In the genomic region with DNA sequence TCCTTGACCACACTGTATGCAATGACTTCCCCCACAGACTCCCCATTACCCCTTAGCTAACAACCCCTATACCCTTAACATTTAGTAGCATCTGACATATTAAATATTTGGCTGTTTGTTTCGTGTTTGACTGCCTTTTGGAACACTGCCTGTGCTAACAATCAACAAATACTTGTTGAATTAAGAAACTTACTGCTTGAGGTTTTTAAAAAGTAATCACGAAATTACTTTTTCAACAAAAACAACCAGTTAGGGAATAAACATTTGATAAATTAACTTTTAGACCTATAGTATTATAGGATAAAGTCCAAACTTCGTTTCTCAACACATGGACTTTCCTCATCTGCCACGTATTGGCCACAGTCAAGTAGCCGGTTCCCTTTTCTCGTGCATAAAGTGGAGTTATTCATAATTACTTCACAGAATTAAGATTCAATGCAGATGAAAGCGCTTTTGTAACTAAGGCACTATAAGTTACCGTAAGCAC, we compare ENCODE assay signal across 9 cellular contexts. TPM values are rescaled to one million over a fixed set of nuclear protein-coding genes. Genes with fewer than 3 reads are reported as not detected.
DNase-seq lines count a peak whose midpoint lies in the region; ATAC-seq and TF ChIP-seq lines count a peak whose summit lies in the region.
"Had no signal": no experiment of that assay in that cellular context is flagged by ENCODE, and none has a peak within 500 bp of the region (broad histone marks: within the 10 kb centered on the region; RNA-seq: fewer than 3 reads in every experiment).

No MANE protein-coding gene starts in this region.

- peaks cover 5% of the 10 kb centered on the region for H3K9me3 Mint-ChIP-seq in T-helper 2 cell treated with Interferon-gamma antibody and Interleukin-4, amounts not matched to agents 5 μg/mL and 100 μg/mL, for 36 hours

- peaks cover 4% of the 10 kb centered on the region for H3K27me3 Mint-ChIP-seq in T-helper 2 cell treated with Interferon-gamma antibody and Interleukin-4, amounts not matched to agents 5 μg/mL and 100 μg/mL, for 36 hours (ENCODE audit: low read depth)

- no peak for DNase-seq in T-helper 2 cell treated with Interferon-gamma antibody and Interleukin-4, amounts not matched to agents 5 μg/mL and 100 μg/mL, for 36 hours (ENCODE audit: low spot score)
- DNase-seq in T-helper 2 cell (no peak), astrocyte of the cerebellum (ENCODE audit: low read depth) (no peak), dedifferentiated amniotic fluid mesenchymal stem cell (ENCODE audit: extremely low spot score) (no peak), mucosa of gallbladder (ENCODE audit: low spot score) (no peak), NCI-H1436 treated with DMSO at 0.1 percent for 48 hours (lab: John Stamatoyannopoulos, UW) (no peak)

- no peak overlapping the region for H3K27ac Mint-ChIP-seq in T-helper 2 cell treated with Interferon-gamma antibody and Interleukin-4, amounts not matched to agents 5 μg/mL and 100 μg/mL, for 36 hours

- peaks cover 18% of the 10 kb centered on the region for H3K4me1 Mint-ChIP-seq in T-helper 2 cell treated with Interferon-gamma antibody and Interleukin-4, amounts not matched to agents 5 μg/mL and 100 μg/mL, for 36 hours (ENCODE audit: low read depth)

- TF ChIP-seq CTCF in astrocyte of the cerebellum (IDR thresholded peaks at IDR 0.05; ENCODE audit: low read depth, low read length, missing control alignments) = no peak

- H3K27ac ChIP-seq in muscle layer of colon (ENCODE audit: low read depth, low read length) = peak overlapping the region; percentile 94

- peak overlapping the region; percentile 23 for H3K9ac ChIP-seq in muscle layer of colon (ENCODE audit: low read length)

- H3K27me3 ChIP-seq in muscle layer of colon (ENCODE audit: control insufficient read depth in 1 of 2, insufficient read depth in 2 of 2, low read length in 2 of 2) = no peaks in the 10 kb centered on the region

- H3K4me1 ChIP-seq in muscle layer of colon (ENCODE audit: insufficient read depth, low read length) = peaks cover 11% of the 10 kb centered on the region

- ATAC-seq in HG03066 (IDR thresholded peaks at IDR 0.05; ENCODE audit: low read depth, unreplicated experiment) = peak; percentile 16

- H3K36me3 Mint-ChIP-seq in T-helper 2 cell treated with Interferon-gamma antibody and Interleukin-4, amounts not matched to agents 5 μg/mL and 100 μg/mL, for 36 hours (ENCODE audit: low read depth) = peaks cover 14% of the 10 kb centered on the region

- in situ Hi-C loops in astrocyte of the cerebellum (cut with HindIII; ENCODE audit: low sequenced_read_pairs) = no loop called here

- H3K36me3 ChIP-seq in muscle layer of colon (ENCODE audit: insufficient read depth, low read length) = peaks cover 7% of the 10 kb centered on the region

- H3K4me3 Mint-ChIP-seq in T-helper 2 cell treated with Interferon-gamma antibody and Interleukin-4, amounts not matched to agents 5 μg/mL and 100 μg/mL, for 36 hours = peak overlapping the region; percentile 87

- no peaks in the 10 kb centered on the region for H3K9me3 ChIP-seq in muscle layer of colon (ENCODE audit: low read length)

- peak overlapping the region; percentile 86 for H3K4me3 ChIP-seq in astrocyte of the cerebellum (ENCODE audit: low read depth, low read length)
- peak overlapping the region; percentile 76 to 95 for H3K4me3 ChIP-seq in muscle layer of colon (ENCODE audit: low read depth in 1 of 2, low read length in 2 of 2)

RNA-seq across cellular contexts. Expression of a gene that starts 0.6 kb away (rescaled TPM):
- 31.9 TPM for total RNA-seq in mucosa of gallbladder

RNA-seq across cellular contexts. Expression of a gene that starts 25.3 kb away (rescaled TPM):
- not detected for total RNA-seq in mucosa of gallbladder
- total RNA-seq: Daoy had no signal

RNA-seq across cellular contexts. Expression of a gene that starts 45.3 kb away (rescaled TPM):
- total RNA-seq in mucosa of gallbladder = not detected
